ENCODE assay signal across 17 cellular contexts in genomic region chr16:53232826-53233529, GRCh38.
A peak's percentile ranks its signal among the peaks of the same experiment; 100 is the strongest.
DNase-seq lines count a peak whose midpoint lies in the region; ATAC-seq and TF ChIP-seq lines count a peak whose summit lies in the region.
"Had no signal": no experiment of that assay in that cellular context is flagged by ENCODE, and none has a peak within 500 bp of the region (broad histone marks: within the 10 kb centered on the region; RNA-seq: fewer than 3 reads in every experiment).

No MANE protein-coding gene starts in this region.

- CTCF ChIA-PET in MCF 10A (lab: Yijun Ruan, JAX), result interaction anchor here (0.6 kb wide), 2 partner anchors 17 to 51 kb away, joined by 3 read pairs; no protein-coding TSS in a partner anchor

- H2BK120ac ChIP-seq in mesenchymal stem cell (ENCODE audit: low read depth, low read length), result no peak overlapping the region

- intact Hi-C loops in breast epithelium (cut with DNase I; ENCODE audit: low total_unique reads) (no loop called here), MCF 10A (cut with micrococcal nuclease) (no loop called here), tibial artery (cut with DNase I; ENCODE audit: low total_unique reads) (no loop called here)

- H3K27me3 Mint-ChIP-seq in MCF 10A (ENCODE audit: insufficient read depth, unreplicated experiment) (no peaks in the 10 kb centered on the region), endothelial cell (ENCODE audit: unreplicated experiment) (no peaks in the 10 kb centered on the region)
- H3K27me3 Mint-ChIP-seq: IgD-negative memory B cell had no signal

- H3K36me3 Mint-ChIP-seq in MCF 10A (ENCODE audit: insufficient read depth, unreplicated experiment) (peaks cover 89% of the 10 kb centered on the region), endothelial cell (ENCODE audit: low read depth, unreplicated experiment) (peaks cover 34% of the 10 kb centered on the region)

- no peak overlapping the region for H3K9ac ChIP-seq in mesenchymal stem cell (ENCODE audit: low read length)

- H3K4me1 ChIP-seq in breast epithelium, result no peaks in the 10 kb centered on the region
- H3K4me1 ChIP-seq in mesenchymal stem cell (ENCODE audit: control insufficient read depth, insufficient read depth, low read depth, low read length), result no peaks in the 10 kb centered on the region
- H3K4me1 ChIP-seq in suprapubic skin, result peaks cover 3% of the 10 kb centered on the region
- H3K4me1 ChIP-seq in tibial artery, result no peaks in the 10 kb centered on the region
- H3K4me1 ChIP-seq: SJCRH30 had no signal

- no peak overlapping the region for H3K4me3 Mint-ChIP-seq in MCF 10A (ENCODE audit: unreplicated experiment)
- H3K4me3 Mint-ChIP-seq in endothelial cell (ENCODE audit: unreplicated experiment), result no peak overlapping the region
- H3K4me3 Mint-ChIP-seq: CD14-positive monocyte, H9, IgD-negative memory B cell had no signal

- H4K91ac ChIP-seq in mesenchymal stem cell (ENCODE audit: low read length), result no peak overlapping the region

- peaks cover 6% of the 10 kb centered on the region for H3K4me1 Mint-ChIP-seq in MCF 10A (ENCODE audit: insufficient read depth, unreplicated experiment)
- no peaks in the 10 kb centered on the region for H3K4me1 Mint-ChIP-seq in endothelial cell (ENCODE audit: unreplicated experiment)
- H3K4me1 Mint-ChIP-seq: CD14-positive monocyte, H9 had no signal

- peaks cover 12% of the 10 kb centered on the region for H3K79me1 ChIP-seq in mesenchymal stem cell (replicated peaks; ENCODE audit: low read length, poor library complexity, severe bottlenecking)

- H3K18ac ChIP-seq in mesenchymal stem cell (ENCODE audit: low read depth in 1 of 2, low read length in 2 of 2), result no peak overlapping the region

- H2AFZ ChIP-seq in mesenchymal stem cell (ENCODE audit: low read depth, low read length), result no peak overlapping the region

- H2BK12ac ChIP-seq in mesenchymal stem cell (ENCODE audit: low read length in 2 of 2), result no peak overlapping the region

- no peak for ATAC-seq in HG03025 (IDR thresholded peaks at IDR 0.05; ENCODE audit: low FRiP score, unreplicated experiment)

- H3K27ac Mint-ChIP-seq in MCF 10A (ENCODE audit: low read depth, unreplicated experiment), result no peak overlapping the region
- peak overlapping the region; percentile 1 for H3K27ac Mint-ChIP-seq in endothelial cell (ENCODE audit: unreplicated experiment)

- H3K27ac ChIP-seq in breast epithelium (peak overlapping the region; percentile 23 to 38), mesenchymal stem cell (ENCODE audit: low read length, poor library complexity, severe bottlenecking) (no peak overlapping the region), suprapubic skin (peak overlapping the region; percentile 30), tibial artery (no peak overlapping the region)
- H3K27ac ChIP-seq: 22Rv1, SJCRH30 had no signal

- 93% methylated on average over 2 of the region's 3 CpGs for WGBS in mesenchymal stem cell
- WGBS in suprapubic skin, result 54% methylated on average over 3 of the region's 3 CpGs

- no peak overlapping the region for H2BK5ac ChIP-seq in mesenchymal stem cell (ENCODE audit: low read depth, low read length, poor library complexity, severe bottlenecking)

- H3K9me3 ChIP-seq in breast epithelium (no peaks in the 10 kb centered on the region), mesenchymal stem cell (ENCODE audit: control insufficient read depth, low read length) (no peaks in the 10 kb centered on the region), suprapubic skin (no peaks in the 10 kb centered on the region), tibial artery (no peaks in the 10 kb centered on the region)
- H3K9me3 ChIP-seq: SJCRH30 had no signal

- H3K4me3 ChIP-seq in breast epithelium (no peak overlapping the region), mesenchymal stem cell (ENCODE audit: insufficient read depth in 1 of 2, low read depth in 1 of 2, low read length in 2 of 2) (no peak overlapping the region), suprapubic skin (no peak overlapping the region), tibial artery (no peak overlapping the region)
- H3K4me3 ChIP-seq: SJCRH30 had no signal

- TF ChIP-seq CTCF in breast epithelium (IDR thresholded peaks at IDR 0.05), result no peak
- TF ChIP-seq CTCF in MCF 10A (IDR thresholded peaks at IDR 0.05; ENCODE audit: unreplicated experiment), result no peak
- TF ChIP-seq CTCF in endothelial cell (IDR thresholded peaks at IDR 0.05; ENCODE audit: unreplicated experiment), result no peak
- no peak for TF ChIP-seq CTCF in suprapubic skin (IDR thresholded peaks at IDR 0.05)
- no peak for TF ChIP-seq CTCF in tibial artery (IDR thresholded peaks at IDR 0.05)

- TF ChIP-seq EP300 in suprapubic skin (IDR thresholded peaks at IDR 0.05), result no peak

- TF ChIP-seq POLR2A in breast epithelium (IDR thresholded peaks at IDR 0.05), result no peak
- no peak for TF ChIP-seq POLR2A in suprapubic skin (IDR thresholded peaks at IDR 0.05)

- H3K4me2 ChIP-seq in mesenchymal stem cell (ENCODE audit: low read length, poor library complexity, severe bottlenecking), result no peak overlapping the region

- H3K27me3 ChIP-seq in breast epithelium, result no peaks in the 10 kb centered on the region
- H3K27me3 ChIP-seq in mesenchymal stem cell (ENCODE audit: control insufficient read depth in 1 of 2, insufficient read depth in 1 of 2, low read length in 2 of 2), result no peaks in the 10 kb centered on the region
- no peaks in the 10 kb centered on the region for H3K27me3 ChIP-seq in suprapubic skin
- H3K27me3 ChIP-seq in tibial artery, result no peaks in the 10 kb centered on the region
- H3K27me3 ChIP-seq: SJCRH30 had no signal

- H3K9me3 Mint-ChIP-seq in MCF 10A (ENCODE audit: unreplicated experiment), result no peaks in the 10 kb centered on the region
- H3K9me3 Mint-ChIP-seq in endothelial cell (ENCODE audit: unreplicated experiment), result no peaks in the 10 kb centered on the region
- H3K9me3 Mint-ChIP-seq: CD14-positive monocyte, H9, IgD-negative memory B cell had no signal

- BruUV-seq in MCF 10A (replicated peaks; lab: Mats Ljungman, UMichigan), result no TSS peak

- no peak overlapping the region for H4K8ac ChIP-seq in mesenchymal stem cell (ENCODE audit: low read length)

- no peak overlapping the region for H3K23ac ChIP-seq in mesenchymal stem cell (ENCODE audit: low read length in 2 of 2)

- H3K14ac ChIP-seq in mesenchymal stem cell (ENCODE audit: low read length in 2 of 2), result no peak overlapping the region

- POLR2A ChIA-PET in MCF 10A (lab: Yijun Ruan, JAX), result interaction anchor here (0.5 to 0.8 kb wide), 2 partner anchors 52 to 242 kb away, joined by 3 read pairs; no protein-coding TSS in a partner anchor

- no peak overlapping the region for H2BK15ac ChIP-seq in mesenchymal stem cell (ENCODE audit: low read depth, poor library complexity, severe bottlenecking)

- peaks cover 4% of the 10 kb centered on the region for H3K36me3 ChIP-seq in breast epithelium
- peaks cover 8 to 99% of the 10 kb centered on the region in 2 experiments for H3K36me3 ChIP-seq in mesenchymal stem cell (ENCODE audit: control insufficient read depth in 1 of 2, insufficient read depth in 2 of 2, low read depth in 1 of 2, low read length in 2 of 2)
- peaks cover 84% of the 10 kb centered on the region for H3K36me3 ChIP-seq in suprapubic skin
- H3K36me3 ChIP-seq in tibial artery, result peaks cover 62 to 98% (median 68%) of the 10 kb centered on the region in 3 donors

- H2AK5ac ChIP-seq in mesenchymal stem cell (ENCODE audit: low read length, severe bottlenecking), result peak overlapping the region; percentile 28

- DNase-seq in breast epithelium (ENCODE audit: low spot score in 2 of 2) (no peak), MCF 10A (ENCODE audit: unreplicated experiment) (no peak), endothelial cell (ENCODE audit: low spot score) (no peak), mesenchymal stem cell (no peak), suprapubic skin (ENCODE audit: low spot score in 2 of 2) (no peak), tibial artery (no peak)
- DNase-seq in activated CD4-positive, alpha-beta T cell treated with anti-CD3 and anti-CD28 coated beads, Interleukin-2, amount 50 U/mL, for 4 hours, result no peak
- DNase-seq: DND-41, H9, NCI-H1105 treated with DMSO at 0.1 percent for 48 hours, NCI-H1694 treated with DMSO at 0.1 percent for 48 hours, NCI-H510A, SJCRH30 had no signal

- H3K4ac ChIP-seq in mesenchymal stem cell (ENCODE audit: low read depth in 1 of 2, low read length in 2 of 2), result no peak overlapping the region

Comparison
In these comparisons a context has a peak if more than half of its experiments do, and no peak if none do; other contexts are left out.
1. H3K27ac ChIP-seq: peak in breast epithelium (2 of 2) and suprapubic skin (single experiment); none in mesenchymal stem cell (single experiment) and tibial artery (0 of 2).